Comparison of ENCODE assay signal across 24 cellular contexts in the genomic region with DNA sequence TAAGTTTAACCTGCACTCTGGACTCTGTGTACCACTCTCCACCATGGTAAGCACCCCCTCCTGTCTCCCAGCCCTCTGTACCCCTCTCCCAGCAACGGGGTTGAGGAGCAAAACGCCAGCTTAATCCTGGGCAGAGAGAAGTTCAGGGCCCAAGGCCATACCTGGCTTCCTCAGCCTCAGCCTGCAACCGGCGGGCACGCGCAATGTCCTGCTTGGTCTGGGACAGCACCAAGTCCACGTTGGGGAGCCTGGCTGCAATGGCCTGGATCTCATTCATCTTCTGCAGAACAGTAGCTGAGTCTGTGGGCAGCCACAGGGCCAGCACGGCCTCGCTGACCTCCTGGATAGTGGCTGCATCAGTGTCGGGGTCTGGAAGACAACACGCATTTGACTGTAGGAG. TPM values are rescaled to one million over a fixed set of nuclear protein-coding genes. Genes with fewer than 3 reads are reported as not detected.
"Had no signal": no experiment of that assay in that cellular context is flagged by ENCODE, and none has a peak within 500 bp of the region (broad histone marks: within the 10 kb centered on the region; RNA-seq: fewer than 3 reads in every experiment).

No MANE protein-coding gene starts in this region.

- ATAC-seq: activated CD8-positive, alpha-beta T cell treated with anti-CD3 and anti-CD28 coated beads, Interleukin-2, amount 10 ng/mL, durations not matched to agents 7 days and 5 days; activated naive CD8-positive, alpha-beta T cell treated with anti-CD3 and anti-CD28 coated beads, Interleukin-2, amount 50 U/mL, for 24 hours; body of pancreas; gastroesophageal sphincter; natural killer cell treated with Interleukin-12 subunit alpha and Interleukin-12 subunit beta and Interleukin-15 and Interleukin-18, amount 100 ng/mL, for 72 hours; right lobe of liver; stimulated activated naive B cell treated with anti-CD40 and anti-IgM and Interleukin-4, amounts not matched to agents 10 μg/mL and 1 μg/mL and 100 μg/mL, for 72 hours had no signal

- H3K4me3 ChIP-seq: body of pancreas, colonic mucosa, esophagus squamous epithelium, gastroesophageal sphincter, lung, pancreas, right lobe of liver, smooth muscle cell, testis had no signal

- H3K4me1 ChIP-seq: colonic mucosa, pancreas had no signal

- DNase-seq: activated CD4-positive, alpha-beta T cell treated with anti-CD3 and anti-CD28 coated beads for 1 hour; activated CD4-positive, alpha-beta T cell treated with anti-CD3 and anti-CD28 coated beads, Interleukin-2, amount 50 U/mL, for 1 hour; activated CD8-positive, alpha-beta T cell treated with anti-CD3 and anti-CD28 coated beads, Interleukin-2, amount 10 ng/mL, durations not matched to agents 7 days and 5 days; activated gamma-delta T cell; activated naive CD4-positive, alpha-beta T cell treated with anti-CD3 and anti-CD28 coated beads, Interleukin-2, amount 50 U/mL, for 16 hours; activated naive CD8-positive, alpha-beta T cell treated with anti-CD3 and anti-CD28 coated beads, Interleukin-2, amount 50 U/mL, for 24 hours; body of pancreas; central memory CD4-positive, alpha-beta T cell; colonic mucosa; esophagus squamous epithelium; right lobe of liver; stimulated activated CD4-positive, alpha-beta T cell treated with anti-CD3 and anti-CD28 coated beads, Interleukin-15, amount 100 ng/mL, for 24 hours; stimulated activated CD4-positive, alpha-beta T cell treated with anti-CD3 and anti-CD28 coated beads, Interleukin-2, amount 100 ng/mL, for 48 hours; stimulated activated CD8-positive, alpha-beta memory T cell treated with anti-CD3 and anti-CD28 coated beads, Interleukin-4, amount 100 ng/mL, for 48 hours; stimulated activated naive B cell treated with anti-CD40 and anti-IgM and Interleukin-4, amounts not matched to agents 10 μg/mL and 1 μg/mL and 100 μg/mL, for 72 hours; T-helper 1 cell; testis had no signal

- H3K9me3 ChIP-seq: body of pancreas, colonic mucosa, esophagus squamous epithelium, gastroesophageal sphincter, neutrophil, pancreas, right lobe of liver, testis had no signal

- H3K36me3 ChIP-seq: gastroesophageal sphincter, neutrophil, pancreas had no signal

- H3K27ac ChIP-seq: body of pancreas, colonic mucosa, esophagus squamous epithelium, gastroesophageal sphincter, neutrophil, pancreas, right lobe of liver, testis had no signal

- H3K27me3 ChIP-seq: body of pancreas, colonic mucosa, esophagus squamous epithelium, gastroesophageal sphincter, pancreas, right lobe of liver, testis had no signal

- H3K4me2 ChIP-seq: smooth muscle cell had no signal

RNA-seq across cellular contexts. Expression of a gene that starts 34.8 kb away (rescaled TPM):
- total RNA-seq: activated CD8-positive, alpha-beta T cell treated with anti-CD3 and anti-CD28 coated beads, Interleukin-2, amount 10 ng/mL, durations not matched to agents 7 days and 5 days; natural killer cell treated with Interleukin-12 subunit alpha and Interleukin-12 subunit beta and Interleukin-15 and Interleukin-18, amount 100 ng/mL, for 72 hours; pulmonary artery endothelial cell had no signal

RNA-seq across cellular contexts. Expression of a gene that starts 56.9 kb away (rescaled TPM):
- total RNA-seq: activated CD8-positive, alpha-beta T cell treated with anti-CD3 and anti-CD28 coated beads, Interleukin-2, amount 10 ng/mL, durations not matched to agents 7 days and 5 days had no signal
